9 cellular contexts compared by ENCODE assay signal in the genomic region with DNA sequence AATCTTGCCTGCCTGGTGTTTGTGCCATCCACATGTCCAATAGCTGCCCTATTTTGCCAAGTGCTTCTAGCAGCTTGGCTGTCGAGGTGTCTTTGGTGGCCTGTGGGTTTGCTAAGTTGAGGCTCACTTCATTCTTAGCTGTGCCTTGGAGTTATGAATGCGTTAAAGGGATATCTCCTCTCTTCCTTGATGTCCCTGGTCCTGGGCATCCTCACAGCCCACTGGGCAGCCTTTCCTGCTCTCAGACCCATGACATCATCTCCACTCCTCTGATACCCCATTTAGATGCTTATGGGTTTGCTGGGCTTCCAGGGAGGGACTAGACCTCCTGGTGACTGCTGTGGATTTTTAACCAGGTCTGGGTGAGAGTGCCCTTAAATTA. TPM values are rescaled to one million over a fixed set of nuclear protein-coding genes. Genes with fewer than 3 reads are reported as not detected.
DNase-seq lines count a peak whose midpoint lies in the region; ATAC-seq, FAIRE-seq and TF ChIP-seq lines count a peak whose summit lies in the region.
"Had no signal": no experiment of that assay in that cellular context is flagged by ENCODE, and none has a peak within 500 bp of the region (broad histone marks: within the 10 kb centered on the region; RNA-seq: fewer than 3 reads in every experiment).

No MANE protein-coding gene starts in this region.

- no TSS peak for BruUV-seq in mammary epithelial cell (replicated peaks; lab: Mats Ljungman, UMichigan)

- H3K36me3 Mint-ChIP-seq in naive B cell = peaks cover 0 to 8% of the 10 kb centered on the region in 2 donors
- H3K36me3 Mint-ChIP-seq: activated CD8-positive, alpha-beta memory T cell treated with anti-CD3 and anti-CD28 coated beads, Interleukin-2, amount 10 ng/mL, durations not matched to agents 7 days and 5 days had no signal

- no peak for ATAC-seq in naive B cell (ENCODE audit: low read depth in 2 of 2)
- ATAC-seq: activated CD8-positive, alpha-beta memory T cell treated with anti-CD3 and anti-CD28 coated beads, Interleukin-2, amount 10 ng/mL, durations not matched to agents 7 days and 5 days had no signal

- FAIRE-seq in HTR-8/SVneo (lab: Jason Lieb, UNC) = peak; percentile 28

- DNase-seq in AG04449 (ENCODE audit: low read depth, low spot score) (no peak), HTR-8/SVneo (ENCODE audit: insufficient read length, low spot score) (no peak), mammary epithelial cell (no peak), naive B cell (no peak), foreskin melanocyte (no peak), inferior parietal cortex (ENCODE audit: extremely low spot score) (no peak), thyroid gland (no peak)
- no peak for DNase-seq in activated CD4-positive, CD25-positive, alpha-beta regulatory T cell treated with anti-CD3 and anti-CD28 coated beads, Interleukin-2, amount 50 U/mL, for 72 hours
- DNase-seq: activated CD8-positive, alpha-beta memory T cell treated with anti-CD3 and anti-CD28 coated beads, Interleukin-2, amount 10 ng/mL, durations not matched to agents 7 days and 5 days had no signal

- H3K36me3 ChIP-seq in mammary epithelial cell (ENCODE audit: insufficient read depth, low read length) (no peaks in the 10 kb centered on the region), thyroid gland (no peaks in the 10 kb centered on the region)

- dilution Hi-C loops in mammary epithelial cell (cut with HindIII; ENCODE audit: low sequenced_read_pairs) = no loop called here

- no peak overlapping the region for H3K9ac ChIP-seq in mammary epithelial cell (ENCODE audit: insufficient read depth, low read length)

- in situ Hi-C loops in mammary epithelial cell (cut with MboI; ENCODE audit: low sequenced_read_pairs in 2 of 2) = no loop called here

- H3K4me2 ChIP-seq in mammary epithelial cell (ENCODE audit: insufficient read depth, low read depth, low read length) = peak overlapping the region; percentile 99

- H3K27ac ChIP-seq in mammary epithelial cell (ENCODE audit: insufficient read depth, low read depth, low read length) = peak overlapping the region; percentile 52
- H3K27ac ChIP-seq in thyroid gland = no peak overlapping the region

- peaks cover 59% of the 10 kb centered on the region for H3K79me2 ChIP-seq in mammary epithelial cell (ENCODE audit: insufficient read depth, low read length)

- no peaks in the 10 kb centered on the region for H3K9me3 Mint-ChIP-seq in naive B cell

- TF ChIP-seq CTCF in AG04449 (IDR thresholded peaks at IDR 0.05; ENCODE audit: insufficient read depth, low read length, missing control alignments) (no peak), mammary epithelial cell (conservative IDR thresholded peaks at IDR 0.05 in 1 of 2, IDR thresholded peaks at IDR 0.05 in 1 of 2; ENCODE audit: extremely low read depth in 1 of 2, insufficient read depth in 1 of 2, low read depth in 1 of 2, low read length in 2 of 2) (no peak), thyroid gland (IDR thresholded peaks at IDR 0.05) (no peak)

- TF ChIP-seq POLR2A in thyroid gland (IDR thresholded peaks at IDR 0.05) = no peak

- 86% methylated on average over 2 of the region's 2 CpGs for WGBS in mammary epithelial cell (ENCODE audit: low coverage, missing lambda C conversion rate)
- WGBS in thyroid gland, 2 donors = 85 to 98% methylated on average over 2 of the region's 2 CpGs

- intact Hi-C loops in mammary epithelial cell (cut with micrococcal nuclease) = loop anchor here (2.0 to 10.0 kb wide), 2 partner anchors 74 to 210 kb away; no protein-coding TSS in a partner anchor
- intact Hi-C loops in thyroid gland (cut with DNase I) = no loop called here

- CTCF ChIA-PET in AG04449 (lab: Yijun Ruan, JAX) (no interaction called here), mammary epithelial cell (lab: Charles Lee; ENCODE audit: low non-redundant PET) (no interaction called here)

- H3K4me1 ChIP-seq in mammary epithelial cell (ENCODE audit: insufficient read depth, low read length) (peaks cover 23% of the 10 kb centered on the region), thyroid gland (peaks cover 3 to 9% of the 10 kb centered on the region in 2 donors)

- peak overlapping the region; percentile 58 to 93 (median 84) for H3K4me3 Mint-ChIP-seq in naive B cell

- H3K27me3 Mint-ChIP-seq in naive B cell = peaks cover 56 to 63% (median 60%) of the 10 kb centered on the region in 3 donors

- peak overlapping the region; percentile 96 for H2AFZ ChIP-seq in mammary epithelial cell (ENCODE audit: low read depth, low read length)

- H3K9me3 ChIP-seq in mammary epithelial cell (replicated peaks; ENCODE audit: insufficient read depth, low read length) = no peaks in the 10 kb centered on the region
- H3K9me3 ChIP-seq in thyroid gland = no peaks in the 10 kb centered on the region

- no peaks in the 10 kb centered on the region for H4K20me1 ChIP-seq in mammary epithelial cell (ENCODE audit: insufficient read depth, low read length)

- H3K4me3 ChIP-seq in AG04449 (ENCODE audit: low read depth, low read length) = peak overlapping the region; percentile 59
- H3K4me3 ChIP-seq in mammary epithelial cell (replicated peaks in 1 of 3; ENCODE audit: insufficient read depth in 1 of 3, low read depth in 2 of 3, low read length in 3 of 3) = peak overlapping the region; percentile 77 to 93 (median 81)
- peak overlapping the region in 1 of 3 donors; percentile 34 for H3K4me3 ChIP-seq in thyroid gland (replicated peaks in 1 of 3)

- POLR2A ChIA-PET in AG04449 (lab: Yijun Ruan, JAX) = no interaction called here

- peaks cover 4 to 19% (median 11%) of the 10 kb centered on the region in 3 donors for H3K4me1 Mint-ChIP-seq in naive B cell

- H3K27me3 ChIP-seq in mammary epithelial cell (ENCODE audit: insufficient read depth, low read length) = no peaks in the 10 kb centered on the region
- no peaks in the 10 kb centered on the region for H3K27me3 ChIP-seq in thyroid gland

- H3K27ac Mint-ChIP-seq in naive B cell = peak overlapping the region in 2 of 6 donors; percentile 65 to 69
- H3K27ac Mint-ChIP-seq: activated CD8-positive, alpha-beta memory T cell treated with anti-CD3 and anti-CD28 coated beads, Interleukin-2, amount 10 ng/mL, durations not matched to agents 7 days and 5 days had no signal

RNA-seq across cellular contexts. Expression of a gene that starts 1.3 kb away (rescaled TPM):
- 10 to 100 TPM; 15.3 to 18.4 TPM for total RNA-seq in mammary epithelial cell
- polyA plus RNA-seq in mammary epithelial cell = 11.5 TPM
- polyA minus RNA-seq in mammary epithelial cell = 33.4 TPM
- polyA plus RNA-seq in naive B cell (ENCODE audit: low read depth in 6 of 6) = under 1 TPM in 2 of 6 donors, not detected in 4; 0.17 to 0.27 TPM
- total RNA-seq in thyroid gland = 1 to 10 TPM; 3.6 to 9.3 (median 6.2) TPM
- total RNA-seq: activated CD8-positive, alpha-beta memory T cell treated with anti-CD3 and anti-CD28 coated beads, Interleukin-2, amount 10 ng/mL, durations not matched to agents 7 days and 5 days had no signal
